In the genomic region with DNA sequence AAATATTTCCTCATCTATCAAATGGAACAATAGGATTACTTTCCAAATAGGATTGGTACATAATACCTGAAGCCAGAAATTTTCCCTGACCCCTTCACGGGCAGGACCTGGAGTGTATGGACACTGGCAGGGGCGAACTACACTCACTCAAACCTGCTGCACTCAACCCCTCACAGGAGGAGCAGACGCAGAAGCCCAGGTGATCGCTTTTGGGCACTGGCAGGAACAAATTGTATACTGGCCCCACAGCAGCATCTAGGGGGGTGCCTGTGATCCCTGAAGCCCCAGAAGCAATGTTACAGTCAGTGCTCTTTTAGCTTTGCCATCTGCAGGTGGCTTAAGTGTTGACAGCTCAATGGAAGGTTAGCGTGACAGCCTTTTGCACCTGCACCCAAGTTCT, we compare ENCODE assay signal across 21 cellular contexts.
A peak's percentile ranks its signal among the peaks of the same experiment; 100 is the strongest.
DNase-seq lines count a peak whose midpoint lies in the region; ATAC-seq and TF ChIP-seq lines count a peak whose summit lies in the region.
"Had no signal": no experiment of that assay in that cellular context is flagged by ENCODE, and none has a peak within 500 bp of the region (broad histone marks: within the 10 kb centered on the region; RNA-seq: fewer than 3 reads in every experiment).

No MANE protein-coding gene starts in this region.

- H3K4me1 Mint-ChIP-seq in CD14-positive monocyte = no peaks in the 10 kb centered on the region

- TF ChIP-seq CTCF in CD14-positive monocyte (IDR thresholded peaks at IDR 0.05) (no peak), hepatocyte (IDR thresholded peaks at IDR 0.05; ENCODE audit: poor library complexity) (no peak)

- peaks cover 3 to 25% (median 20%) of the 10 kb centered on the region in 7 donors for H3K9me3 Mint-ChIP-seq in CD14-positive monocyte

- no peak for ATAC-seq in Right ventricle myocardium superior (ENCODE audit: poor library complexity)
- ATAC-seq: PC-3, T-cell had no signal

- no peaks in the 10 kb centered on the region for H4K20me1 ChIP-seq in hepatocyte (ENCODE audit: insufficient read depth, poor library complexity, severe bottlenecking)

- H3K36me3 ChIP-seq in hepatocyte (replicated peaks; ENCODE audit: insufficient read depth, low read depth) = no peaks in the 10 kb centered on the region
- H3K36me3 ChIP-seq: BE2C had no signal

- H3K27ac Mint-ChIP-seq in CD14-positive monocyte = no peak overlapping the region
- H3K27ac Mint-ChIP-seq: CD4-positive, CD25-positive, alpha-beta regulatory T cell; T-cell had no signal

- H3K27me3 ChIP-seq in hepatocyte = no peaks in the 10 kb centered on the region
- H3K27me3 ChIP-seq: BE2C had no signal

- H3K79me2 ChIP-seq in hepatocyte = no peaks in the 10 kb centered on the region

- intact Hi-C loops in CD14-positive monocyte (cut with micrococcal nuclease) = no loop called here
- intact Hi-C loops in Right ventricle myocardium superior (cut with DNase I) = no loop called here

- H3K9me3 ChIP-seq in hepatocyte (ENCODE audit: low read depth) = no peaks in the 10 kb centered on the region
- H3K9me3 ChIP-seq: BE2C had no signal

- peaks cover 11% of the 10 kb centered on the region for H3K4me1 ChIP-seq in hepatocyte (ENCODE audit: insufficient read depth)
- H3K4me1 ChIP-seq: BE2C had no signal

- no peaks in the 10 kb centered on the region for H3K9me2 ChIP-seq in hepatocyte (replicated peaks; ENCODE audit: insufficient read depth)

- no peak overlapping the region for H3K4me2 ChIP-seq in hepatocyte

- 88% methylated on average over 5 of the region's 5 CpGs for WGBS in hepatocyte (ENCODE audit: low lambda C conversion rate, missing lambda C conversion rate)

- no peak overlapping the region for H3K4me3 ChIP-seq in hepatocyte

- DNase-seq in DMS53 (lab: John Stamatoyannopoulos, UW) (peak; percentile 97), DMS53 treated with DMSO at 0.1 percent for 48 hours (lab: John Stamatoyannopoulos, UW; ENCODE audit: unreplicated experiment) (no peak), CD14-positive monocyte (ENCODE audit: low spot score) (peak; percentile 40), NCI-H146 treated with DMSO at 0.1 percent for 48 hours (lab: John Stamatoyannopoulos, UW; ENCODE audit: unreplicated experiment) (peak; percentile 33), hepatocyte (ENCODE audit: low spot score) (peak; percentile 8), Right ventricle myocardium superior (no peak), C1 segment of cervical spinal cord (lab: John Stamatoyannopoulos, UW) (no peak), occipital lobe (lab: John Stamatoyannopoulos, UW) (no peak)
- DNase-seq: 8988T; ACHN; BE2C; CD4-positive, CD25-positive, alpha-beta regulatory T cell; Karpas-422; NCI-H1092 treated with DMSO at 0.1 percent for 48 hours; NCI-H1694; NCI-H2107; NCI-H524; NCI-H82; NK-92 treated with Interleukin-12 subunit alpha and Interleukin-12 subunit beta, amount 100 ng/mL, for 24 hours; PC-3; T-cell had no signal

- H3K4me3 Mint-ChIP-seq in CD14-positive monocyte = no peak overlapping the region
- H3K4me3 Mint-ChIP-seq: T-cell had no signal

- no peak overlapping the region for H3K27ac ChIP-seq in hepatocyte

- H3K27me3 Mint-ChIP-seq in CD14-positive monocyte (ENCODE audit: low read depth in 3 of 3) = no peaks in the 10 kb centered on the region
- H3K27me3 Mint-ChIP-seq: CD4-positive, CD25-positive, alpha-beta regulatory T cell; T-cell had no signal

- no peaks in the 10 kb centered on the region for H3K36me3 Mint-ChIP-seq in CD14-positive monocyte
- H3K36me3 Mint-ChIP-seq: CD4-positive, CD25-positive, alpha-beta regulatory T cell; T-cell had no signal

- H2AFZ ChIP-seq in hepatocyte = no peak overlapping the region

Comparison
In these comparisons a context has a peak if more than half of its experiments do, and no peak if none do; other contexts are left out.
1. DNase-seq: peak in DMS53 (single experiment), CD14-positive monocyte (single experiment), NCI-H146 treated with DMSO at 0.1 percent for 48 hours (single experiment) and hepatocyte (single experiment); none in DMS53 treated with DMSO at 0.1 percent for 48 hours (single experiment), Right ventricle myocardium superior (single experiment), C1 segment of cervical spinal cord (0 of 14) and occipital lobe (single experiment).